Comparison of ENCODE assay signal across 1 cellular context in genomic region chr4:10237131-10237530, GRCh38.
A peak's percentile ranks its signal among the peaks of the same experiment; 100 is the strongest.
TF ChIP-seq lines count a peak whose summit lies in the region.

No MANE protein-coding gene starts in this region.

TF ChIP-seq in K562, 482 proteins besides CTCF, POLR2A, EP300 and RAD21 (continued from another document):
- TF ChIP-seq ZBTB11 (CRISPR knock-in tag; IDR thresholded peaks at IDR 0.05), result peak in 1 of 3 experiments; percentile 40; a peak in 1 of 6 replicates
- TF ChIP-seq SRF (CRISPR knock-in tag; IDR thresholded peaks at IDR 0.05), result peak in 1 of 2 experiments; percentile 42; a peak in 1 of 4 replicates
- TF ChIP-seq ZNF639 (CRISPR knock-in tag; conservative IDR thresholded peaks at IDR 0.05 in 1 of 2, IDR thresholded peaks at IDR 0.05 in 1 of 2), result peak in 1 of 2 experiments; percentile 76; a peak in 1 of 4 replicates
- no peak for TF ChIP-seq JUND (IDR thresholded peaks at IDR 0.05; ENCODE audit: borderline replicate concordance, low read depth, low read length)
- TF ChIP-seq JUND (tag; IDR thresholded peaks at IDR 0.05; ENCODE audit: borderline replicate concordance, low read depth, low read length), result 0 out of 3 replicates have a peak, but pooled peaks have one; percentile 10
- no peak for TF ChIP-seq MAFF (IDR thresholded peaks at IDR 0.05; ENCODE audit: low read length)
- peak; percentile 64 for TF ChIP-seq L3MBTL2 (IDR thresholded peaks at IDR 0.05)
- TF ChIP-seq ZNF592 (IDR thresholded peaks at IDR 0.05), result 0 out of 2 replicates have a peak, but pooled peaks have one; percentile 18
